21 cellular contexts compared by ENCODE assay signal in genomic region chr15:76006136-76006778, GRCh38. TPM values are rescaled to one million over a fixed set of nuclear protein-coding genes. Genes with fewer than 3 reads are reported as not detected.
DNase-seq lines count a peak whose midpoint lies in the region; ATAC-seq, FAIRE-seq and TF ChIP-seq lines count a peak whose summit lies in the region.
"Had no signal": no experiment of that assay in that cellular context is flagged by ENCODE, and none has a peak within 500 bp of the region (broad histone marks: within the 10 kb centered on the region; RNA-seq: fewer than 3 reads in every experiment).

No MANE protein-coding gene starts in this region.

- H3K4me3 Mint-ChIP-seq in stimulated activated effector memory CD8-positive, alpha-beta T cell treated with anti-CD3 and anti-CD28 coated beads, Interleukin-12 subunit alpha, Interleukin-12 subunit beta, amount 100 ng/mL, for 72 hours = no peak overlapping the region
- H3K4me3 Mint-ChIP-seq: HFFc6, naive B cell had no signal

- no peak for TF ChIP-seq EP300 in K562 (IDR thresholded peaks at IDR 0.05; ENCODE audit: low read length)

- H3K79me1 ChIP-seq in mesendoderm (ENCODE audit: low read length) = no peaks in the 10 kb centered on the region

- no peak for TF ChIP-seq RAD21 in K562 (CRISPR knock-in tag; conservative IDR thresholded peaks at IDR 0.05 in 1 of 2, IDR thresholded peaks at IDR 0.05 in 1 of 2)

- BruUV-seq in K562 (replicated peaks; lab: Mats Ljungman, UMichigan) = no TSS peak

- no peak overlapping the region for H4K5ac ChIP-seq in mesendoderm (ENCODE audit: low read length)

- no peak overlapping the region for H3K9ac ChIP-seq in K562 (ENCODE audit: insufficient read depth in 1 of 2, low read depth in 2 of 2, low read length in 2 of 2)
- H3K9ac ChIP-seq in mesendoderm (ENCODE audit: low read length) = no peak overlapping the region

- DNase-seq in GF-D8 (lab: John Stamatoyannopoulos, UW) (peak; percentile 74), NOMO-1 (lab: John Stamatoyannopoulos, UW; ENCODE audit: unreplicated experiment in 2 of 2) (peak; percentile 65 to 86), K562 (ENCODE audit: extremely low read depth in 1 of 4, low spot score in 3 of 4) (no peak), mesendoderm (peak; percentile 55), SK-N-DZ (ENCODE audit: low spot score) (no peak)
- DNase-seq in stimulated activated effector memory CD8-positive, alpha-beta T cell treated with anti-CD3 and anti-CD28 coated beads, Interleukin-12 subunit alpha, Interleukin-12 subunit beta, amount 100 ng/mL, for 72 hours (ENCODE audit: low spot score in 2 of 2) = no peak
- DNase-seq in stimulated activated naive CD8-positive, alpha-beta T cell treated with anti-CD3 and anti-CD28 coated beads, Interleukin-15, Interleukin-2, amounts not matched to agents 100 U/mL and 50 U/mL, for 24 hours = no peak
- DNase-seq: activated CD4-positive, alpha-beta T cell treated with anti-CD3 and anti-CD28 coated beads for 1 hour; activated T-cell treated with anti-CD3 and anti-CD28 coated beads, Interleukin-2, amount 50 U/mL, for 1 hour; amygdala; DND-41; effector memory CD4-positive, alpha-beta T cell; head of caudate nucleus; HFFc6; left cardiac atrium; naive B cell; NCI-H146; NCI-H526 treated with DMSO at 0.1 percent for 48 hours had no signal

- TF ChIP-seq POLR2A in K562 (conservative IDR thresholded peaks at IDR 0.05) = no peak

- H2AK5ac ChIP-seq in mesendoderm (ENCODE audit: low read length) = no peak overlapping the region

- H3K23ac ChIP-seq in mesendoderm (ENCODE audit: low read length) = no peak overlapping the region

- H3K9me3 Mint-ChIP-seq in stimulated activated effector memory CD8-positive, alpha-beta T cell treated with anti-CD3 and anti-CD28 coated beads, Interleukin-12 subunit alpha, Interleukin-12 subunit beta, amount 100 ng/mL, for 72 hours = no peaks in the 10 kb centered on the region
- H3K9me3 Mint-ChIP-seq: HFFc6, naive B cell had no signal

- POLR2A ChIA-PET in K562 (lab: Yijun Ruan, JAX) = interaction anchor here (1.0 to 1.5 kb wide), 3 partner anchors 11 to 190 kb away, joined by 3 read pairs; no protein-coding TSS in a partner anchor

- ATAC-seq in K562 (no peak), GM19467 (IDR thresholded peaks at IDR 0.05; ENCODE audit: unreplicated experiment) (no peak)
- no peak for ATAC-seq in stimulated activated effector memory CD8-positive, alpha-beta T cell treated with anti-CD3 and anti-CD28 coated beads, Interleukin-12 subunit alpha, Interleukin-12 subunit beta, amount 100 ng/mL, for 72 hours
- no peak for ATAC-seq in stimulated activated naive CD8-positive, alpha-beta T cell treated with anti-CD3 and anti-CD28 coated beads, Interleukin-15, Interleukin-2, amounts not matched to agents 100 U/mL and 50 U/mL, for 24 hours

- H2AFZ ChIP-seq in K562 (ENCODE audit: low read depth, low read length) = no peak overlapping the region

- no peaks in the 10 kb centered on the region for H3K4me1 Mint-ChIP-seq in stimulated activated effector memory CD8-positive, alpha-beta T cell treated with anti-CD3 and anti-CD28 coated beads, Interleukin-12 subunit alpha, Interleukin-12 subunit beta, amount 100 ng/mL, for 72 hours
- H3K4me1 Mint-ChIP-seq: naive B cell had no signal

- no peaks in the 10 kb centered on the region for H3K27me3 ChIP-seq in K562 (ENCODE audit: control insufficient read depth in 2 of 2, insufficient read depth in 2 of 2, low read length in 2 of 2)
- H3K27me3 ChIP-seq in mesendoderm (ENCODE audit: insufficient read depth, low read length, poor library complexity) = no peaks in the 10 kb centered on the region
- H3K27me3 ChIP-seq: right atrium auricular region had no signal

- no peak overlapping the region for H4K8ac ChIP-seq in mesendoderm (ENCODE audit: low read depth, low read length)

- H3K36me3 ChIP-seq in K562 (ENCODE audit: control insufficient read depth, insufficient read depth, low read length) (no peaks in the 10 kb centered on the region), mesendoderm (ENCODE audit: control insufficient read depth, insufficient read depth, low read length) (no peaks in the 10 kb centered on the region)
- H3K36me3 ChIP-seq: right atrium auricular region had no signal

- H3K4ac ChIP-seq in mesendoderm (ENCODE audit: low read depth, low read length) = no peak overlapping the region

- H3K79me2 ChIP-seq in K562 (ENCODE audit: control insufficient read depth, insufficient read depth, low read length) (no peaks in the 10 kb centered on the region), mesendoderm (ENCODE audit: control insufficient read depth, insufficient read depth, low read length) (no peaks in the 10 kb centered on the region)

- no peak overlapping the region for H3K4me3 ChIP-seq in K562
- H3K4me3 ChIP-seq in mesendoderm (ENCODE audit: low read length) = no peak overlapping the region
- H3K4me3 ChIP-seq: right atrium auricular region had no signal

- H3K18ac ChIP-seq in mesendoderm (ENCODE audit: low read length) = no peak overlapping the region

- 3% methylated on average over 2 of the region's 2 CpGs for WGBS in K562 (ENCODE audit: insufficient coverage, low coverage, missing lambda C conversion rate)
- WGBS in mesendoderm (ENCODE audit: extremely low coverage, insufficient coverage, low lambda C conversion rate) = no CpG with 5 or more reads among the region's 2 CpGs

- TF ChIP-seq CTCF in K562 (IDR thresholded peaks at IDR 0.05 in 2 of 3, conservative IDR thresholded peaks at IDR 0.05 in 1 of 3; ENCODE audit: insufficient read depth in 2 of 3, low read depth in 1 of 3, low read length in 3 of 3) = no peak

- H2BK5ac ChIP-seq in mesendoderm (ENCODE audit: low read length) = no peak overlapping the region

- H3K9me3 ChIP-seq in K562 (replicated peaks; ENCODE audit: control insufficient read depth, insufficient read depth, low read depth, low read length) = no peaks in the 10 kb centered on the region
- H3K9me3 ChIP-seq: right atrium auricular region had no signal

- H3K27ac ChIP-seq in K562 (ENCODE audit: extremely low read depth, low read depth, low read length) = no peak overlapping the region
- no peak overlapping the region for H3K27ac ChIP-seq in mesendoderm (ENCODE audit: low read depth, low read length)
- H3K27ac ChIP-seq: right atrium auricular region had no signal

- FAIRE-seq in K562 (lab: Jason Lieb, UNC) = no peak

- intact Hi-C loops in K562 (cut with micrococcal nuclease) = no loop called here

- no peaks in the 10 kb centered on the region for H3K9me1 ChIP-seq in K562 (ENCODE audit: control insufficient read depth, insufficient read depth, low read length)

- H4K20me1 ChIP-seq in K562 (replicated peaks; ENCODE audit: control insufficient read depth, insufficient read depth, low read length) = no peaks in the 10 kb centered on the region

- H3K4me2 ChIP-seq in K562 (ENCODE audit: insufficient read depth, low read length) (no peak overlapping the region), mesendoderm (ENCODE audit: low read length) (no peak overlapping the region)

- H3K56ac ChIP-seq in mesendoderm (ENCODE audit: low read length) = no peak overlapping the region

- CTCF ChIA-PET in K562 (lab: Yijun Ruan, JAX; ENCODE audit: low intra/inter-chr PET ratio) = no interaction called here

- no peak overlapping the region for H2BK15ac ChIP-seq in mesendoderm (replicated peaks; ENCODE audit: low read depth)

- no peak overlapping the region for H3K27ac Mint-ChIP-seq in stimulated activated effector memory CD8-positive, alpha-beta T cell treated with anti-CD3 and anti-CD28 coated beads, Interleukin-12 subunit alpha, Interleukin-12 subunit beta, amount 100 ng/mL, for 72 hours
- H3K27ac Mint-ChIP-seq: HFFc6 had no signal

- H2BK120ac ChIP-seq in mesendoderm (ENCODE audit: low read depth, low read length) = no peak overlapping the region

- H3K36me3 Mint-ChIP-seq in stimulated activated effector memory CD8-positive, alpha-beta T cell treated with anti-CD3 and anti-CD28 coated beads, Interleukin-12 subunit alpha, Interleukin-12 subunit beta, amount 100 ng/mL, for 72 hours = no peaks in the 10 kb centered on the region
- H3K36me3 Mint-ChIP-seq: naive B cell had no signal

- in situ Hi-C loops in K562 (cut with MboI) = no loop called here

- H3K4me1 ChIP-seq in K562 (replicated peaks in 1 of 2; ENCODE audit: control insufficient read depth in 2 of 2, insufficient read depth in 2 of 2, low read length in 2 of 2) (no peaks in the 10 kb centered on the region), mesendoderm (ENCODE audit: control insufficient read depth, low read depth, low read length) (no peaks in the 10 kb centered on the region)
- H3K4me1 ChIP-seq: right atrium auricular region had no signal

RNA-seq across cellular contexts. Expression of gene NRG4, which starts 6.0 kb away (rescaled TPM):
- 0.58 and 1.0 TPM in 2 replicates for total RNA-seq in K562 (2011; cell fraction: chromatin; rRNA removed; ENCODE audit: low replicate concordance)
- 0.83 TPM in 1 of 2 replicates, not detected in the other for total RNA-seq in K562 (2011; cell fraction: nucleolus; rRNA removed)
- total RNA-seq in K562 (2011; cell fraction: nucleoplasm; rRNA removed) = 0.61 and 0.81 TPM in 2 replicates
- 0.50 and 0.86 TPM in 2 replicates for total RNA-seq in K562 (2014; rRNA removed)
- 0.76 and 0.80 TPM in 2 replicates for total RNA-seq in K562 (2014; rRNA removed; fragmentation: Illumina TruSeq; extraction: Trizol)
- total RNA-seq in K562 (2015; rRNA removed; fragmentation: Illumina TruSeq; extraction: Trizol) = 1.7 and 2.3 TPM in 2 replicates
- total RNA-seq in K562 (2021) = 1.5 TPM in 2 replicates
- 0.05 and 0.33 TPM in 2 replicates for polyA plus RNA-seq in K562 (2011; rRNA removed)
- polyA plus RNA-seq in K562 (2011; cell fraction: cytosol; rRNA removed) = 0.37 TPM in 1 of 2 replicates, not detected in the other
- polyA plus RNA-seq in K562 (2011; cell fraction: nucleus; rRNA removed) = 0.04 and 0.10 TPM in 2 replicates
- 1.4 and 1.8 TPM in 2 replicates for polyA plus RNA-seq in K562 (2012)
- 0.71 and 1.2 TPM in 2 replicates for polyA plus RNA-seq in K562 (2014; fragmentation: Illumina TruSeq; extraction: Trizol)
- polyA plus RNA-seq in K562 (2014; fragmentation: Nextera tagmentation; extraction: Ambion mirVana) = 1 to 10 TPM; 2.4 to 2.5 TPM
- 0.60 and 1.2 TPM in 2 replicates for polyA plus RNA-seq in K562 (2014; rRNA removed)
- polyA minus RNA-seq in K562 (2011; rRNA and poly(A)+ RNA removed) = 0.95 TPM in 1 of 2 replicates, not detected in the other
- not detected in 2 replicates for polyA minus RNA-seq in K562 (2011; cell fraction: cytosol; rRNA and poly(A)+ RNA removed)
- polyA minus RNA-seq in K562 (2011; cell fraction: nucleus; rRNA and poly(A)+ RNA removed) = 0.11 and 0.27 TPM in 2 replicates
- not detected for polyA plus RNA-seq in mesendoderm (2013, experiment 1 of 2)
- polyA plus RNA-seq in mesendoderm (2013, experiment 2 of 2) = 0.07 TPM
- not detected in 2 replicates for polyA plus RNA-seq in SK-N-DZ (2014; cell fraction: cytosol; rRNA removed)
- not detected in 2 replicates for polyA plus RNA-seq in SK-N-DZ (2014; cell fraction: nucleus; rRNA removed)
- total RNA-seq: HFFc6 had no signal
- polyA plus RNA-seq: BJ had no signal

RNA-seq across cellular contexts. Expression of gene TMEM266, which starts 53.5 kb away (rescaled TPM):
- not detected in 2 replicates for total RNA-seq in K562 (2011; cell fraction: chromatin; rRNA removed; ENCODE audit: low replicate concordance)
- total RNA-seq in K562 (2011; cell fraction: nucleolus; rRNA removed) = not detected in 2 replicates
- total RNA-seq in K562 (2011; cell fraction: nucleoplasm; rRNA removed) = not detected in 2 replicates
- total RNA-seq in K562 (2014; rRNA removed) (not detected in 2 replicates), K562 (2014; rRNA removed; fragmentation: Illumina TruSeq; extraction: Trizol) (not detected in 2 replicates), K562 (2015; rRNA removed; fragmentation: Illumina TruSeq; extraction: Trizol) (not detected in 2 replicates), K562 (2021) (not detected in 2 replicates)
- polyA plus RNA-seq in K562 (2011; rRNA removed) (not detected in 2 replicates), K562 (2014; fragmentation: Illumina TruSeq; extraction: Trizol) (not detected in 2 replicates), K562 (2014; fragmentation: Nextera tagmentation; extraction: Ambion mirVana) (not detected), K562 (2014; rRNA removed) (not detected in 2 replicates)
- polyA plus RNA-seq in K562 (2011; cell fraction: cytosol; rRNA removed) = not detected in 2 replicates
- 0.06 TPM in 1 of 2 replicates, not detected in the other for polyA plus RNA-seq in K562 (2011; cell fraction: nucleus; rRNA removed)
- 0.12 and 0.48 TPM in 2 replicates for polyA plus RNA-seq in K562 (2012)
- polyA minus RNA-seq in K562 (2011; rRNA and poly(A)+ RNA removed) = not detected in 2 replicates
- polyA minus RNA-seq in K562 (2011; cell fraction: cytosol; rRNA and poly(A)+ RNA removed) = not detected in 2 replicates
- polyA minus RNA-seq in K562 (2011; cell fraction: nucleus; rRNA and poly(A)+ RNA removed) = not detected in 2 replicates
- 0.25 TPM for polyA plus RNA-seq in mesendoderm (2013, experiment 1 of 2)
- polyA plus RNA-seq in mesendoderm (2013, experiment 2 of 2) = 0.32 TPM
- 0.10 TPM in 1 of 2 replicates, not detected in the other for polyA plus RNA-seq in SK-N-DZ (2014; cell fraction: cytosol; rRNA removed)
- polyA plus RNA-seq in SK-N-DZ (2014; cell fraction: nucleus; rRNA removed) = 0.09 TPM in 1 of 2 replicates, not detected in the other

Comparison
In these comparisons a context has a peak if more than half of its experiments do, and no peak if none do; other contexts are left out.
1. DNase-seq: peak in GF-D8 (single experiment), NOMO-1 (2 of 2) and mesendoderm (single experiment); none in K562 (0 of 4), stimulated activated effector memory CD8-positive, alpha-beta T cell treated with anti-CD3 and anti-CD28 coated beads, Interleukin-12 subunit alpha, Interleukin-12 subunit beta, amount 100 ng/mL, for 72 hours (0 of 2), stimulated activated naive CD8-positive, alpha-beta T cell treated with anti-CD3 and anti-CD28 coated beads, Interleukin-15, Interleukin-2, amounts not matched to agents 100 U/mL and 50 U/mL, for 24 hours (single experiment) and SK-N-DZ (single experiment).